In genomic region chr21:45456014-45456835, GRCh38 we compare ENCODE assay signal across 1 cellular context.
TF ChIP-seq lines count a peak whose summit lies in the region.

No MANE protein-coding gene starts in this region.

TF ChIP-seq in WTC11, 78 proteins besides CTCF, POLR2A, EP300 and RAD21 (continued from another document):
- TF ChIP-seq, protein P1, sequence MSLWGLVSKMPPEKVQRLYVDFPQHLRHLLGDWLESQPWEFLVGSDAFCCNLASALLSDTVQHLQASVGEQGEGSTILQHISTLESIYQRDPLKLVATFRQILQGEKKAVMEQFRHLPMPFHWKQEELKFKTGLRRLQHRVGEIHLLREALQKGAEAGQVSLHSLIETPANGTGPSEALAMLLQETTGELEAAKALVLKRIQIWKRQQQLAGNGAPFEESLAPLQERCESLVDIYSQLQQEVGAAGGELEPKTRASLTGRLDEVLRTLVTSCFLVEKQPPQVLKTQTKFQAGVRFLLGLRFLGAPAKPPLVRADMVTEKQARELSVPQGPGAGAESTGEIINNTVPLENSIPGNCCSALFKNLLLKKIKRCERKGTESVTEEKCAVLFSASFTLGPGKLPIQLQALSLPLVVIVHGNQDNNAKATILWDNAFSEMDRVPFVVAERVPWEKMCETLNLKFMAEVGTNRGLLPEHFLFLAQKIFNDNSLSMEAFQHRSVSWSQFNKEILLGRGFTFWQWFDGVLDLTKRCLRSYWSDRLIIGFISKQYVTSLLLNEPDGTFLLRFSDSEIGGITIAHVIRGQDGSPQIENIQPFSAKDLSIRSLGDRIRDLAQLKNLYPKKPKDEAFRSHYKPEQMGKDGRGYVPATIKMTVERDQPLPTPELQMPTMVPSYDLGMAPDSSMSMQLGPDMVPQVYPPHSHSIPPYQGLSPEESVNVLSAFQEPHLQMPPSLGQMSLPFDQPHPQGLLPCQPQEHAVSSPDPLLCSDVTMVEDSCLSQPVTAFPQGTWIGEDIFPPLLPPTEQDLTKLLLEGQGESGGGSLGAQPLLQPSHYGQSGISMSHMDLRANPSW (CRISPR knock-in tag; conservative IDR thresholded peaks at IDR 0.05; ENCODE audit: low read depth): no peak
- TF ChIP-seq GABPB1 (CRISPR knock-in tag; IDR thresholded peaks at IDR 0.05) (no peak), ZNF281 (CRISPR knock-in tag; IDR thresholded peaks at IDR 0.05) (no peak), ZSCAN18 (CRISPR knock-in tag; IDR thresholded peaks at IDR 0.05) (no peak), NR1H2 (CRISPR knock-in tag; IDR thresholded peaks at IDR 0.05) (no peak), TEAD4 (CRISPR knock-in tag; IDR thresholded peaks at IDR 0.05) (no peak), NR3C1 (CRISPR knock-in tag; conservative IDR thresholded peaks at IDR 0.05; ENCODE audit: low read depth) (no peak), FOXJ3 (CRISPR knock-in tag; IDR thresholded peaks at IDR 0.05; ENCODE audit: borderline replicate concordance) (no peak), ATF6 (CRISPR knock-in tag; IDR thresholded peaks at IDR 0.05) (no peak)
- TF ChIP-seq, protein P2, sequence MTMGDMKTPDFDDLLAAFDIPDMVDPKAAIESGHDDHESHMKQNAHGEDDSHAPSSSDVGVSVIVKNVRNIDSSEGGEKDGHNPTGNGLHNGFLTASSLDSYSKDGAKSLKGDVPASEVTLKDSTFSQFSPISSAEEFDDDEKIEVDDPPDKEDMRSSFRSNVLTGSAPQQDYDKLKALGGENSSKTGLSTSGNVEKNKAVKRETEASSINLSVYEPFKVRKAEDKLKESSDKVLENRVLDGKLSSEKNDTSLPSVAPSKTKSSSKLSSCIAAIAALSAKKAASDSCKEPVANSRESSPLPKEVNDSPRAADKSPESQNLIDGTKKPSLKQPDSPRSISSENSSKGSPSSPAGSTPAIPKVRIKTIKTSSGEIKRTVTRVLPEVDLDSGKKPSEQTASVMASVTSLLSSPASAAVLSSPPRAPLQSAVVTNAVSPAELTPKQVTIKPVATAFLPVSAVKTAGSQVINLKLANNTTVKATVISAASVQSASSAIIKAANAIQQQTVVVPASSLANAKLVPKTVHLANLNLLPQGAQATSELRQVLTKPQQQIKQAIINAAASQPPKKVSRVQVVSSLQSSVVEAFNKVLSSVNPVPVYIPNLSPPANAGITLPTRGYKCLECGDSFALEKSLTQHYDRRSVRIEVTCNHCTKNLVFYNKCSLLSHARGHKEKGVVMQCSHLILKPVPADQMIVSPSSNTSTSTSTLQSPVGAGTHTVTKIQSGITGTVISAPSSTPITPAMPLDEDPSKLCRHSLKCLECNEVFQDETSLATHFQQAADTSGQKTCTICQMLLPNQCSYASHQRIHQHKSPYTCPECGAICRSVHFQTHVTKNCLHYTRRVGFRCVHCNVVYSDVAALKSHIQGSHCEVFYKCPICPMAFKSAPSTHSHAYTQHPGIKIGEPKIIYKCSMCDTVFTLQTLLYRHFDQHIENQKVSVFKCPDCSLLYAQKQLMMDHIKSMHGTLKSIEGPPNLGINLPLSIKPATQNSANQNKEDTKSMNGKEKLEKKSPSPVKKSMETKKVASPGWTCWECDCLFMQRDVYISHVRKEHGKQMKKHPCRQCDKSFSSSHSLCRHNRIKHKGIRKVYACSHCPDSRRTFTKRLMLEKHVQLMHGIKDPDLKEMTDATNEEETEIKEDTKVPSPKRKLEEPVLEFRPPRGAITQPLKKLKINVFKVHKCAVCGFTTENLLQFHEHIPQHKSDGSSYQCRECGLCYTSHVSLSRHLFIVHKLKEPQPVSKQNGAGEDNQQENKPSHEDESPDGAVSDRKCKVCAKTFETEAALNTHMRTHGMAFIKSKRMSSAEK (CRISPR knock-in tag; IDR thresholded peaks at IDR 0.05; ENCODE audit: borderline replicate concordance): no peak
- TF ChIP-seq, protein P3, sequence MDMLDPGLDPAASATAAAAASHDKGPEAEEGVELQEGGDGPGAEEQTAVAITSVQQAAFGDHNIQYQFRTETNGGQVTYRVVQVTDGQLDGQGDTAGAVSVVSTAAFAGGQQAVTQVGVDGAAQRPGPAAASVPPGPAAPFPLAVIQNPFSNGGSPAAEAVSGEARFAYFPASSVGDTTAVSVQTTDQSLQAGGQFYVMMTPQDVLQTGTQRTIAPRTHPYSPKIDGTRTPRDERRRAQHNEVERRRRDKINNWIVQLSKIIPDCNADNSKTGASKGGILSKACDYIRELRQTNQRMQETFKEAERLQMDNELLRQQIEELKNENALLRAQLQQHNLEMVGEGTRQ (CRISPR knock-in tag; IDR thresholded peaks at IDR 0.05): no peak
